In the genomic region with DNA sequence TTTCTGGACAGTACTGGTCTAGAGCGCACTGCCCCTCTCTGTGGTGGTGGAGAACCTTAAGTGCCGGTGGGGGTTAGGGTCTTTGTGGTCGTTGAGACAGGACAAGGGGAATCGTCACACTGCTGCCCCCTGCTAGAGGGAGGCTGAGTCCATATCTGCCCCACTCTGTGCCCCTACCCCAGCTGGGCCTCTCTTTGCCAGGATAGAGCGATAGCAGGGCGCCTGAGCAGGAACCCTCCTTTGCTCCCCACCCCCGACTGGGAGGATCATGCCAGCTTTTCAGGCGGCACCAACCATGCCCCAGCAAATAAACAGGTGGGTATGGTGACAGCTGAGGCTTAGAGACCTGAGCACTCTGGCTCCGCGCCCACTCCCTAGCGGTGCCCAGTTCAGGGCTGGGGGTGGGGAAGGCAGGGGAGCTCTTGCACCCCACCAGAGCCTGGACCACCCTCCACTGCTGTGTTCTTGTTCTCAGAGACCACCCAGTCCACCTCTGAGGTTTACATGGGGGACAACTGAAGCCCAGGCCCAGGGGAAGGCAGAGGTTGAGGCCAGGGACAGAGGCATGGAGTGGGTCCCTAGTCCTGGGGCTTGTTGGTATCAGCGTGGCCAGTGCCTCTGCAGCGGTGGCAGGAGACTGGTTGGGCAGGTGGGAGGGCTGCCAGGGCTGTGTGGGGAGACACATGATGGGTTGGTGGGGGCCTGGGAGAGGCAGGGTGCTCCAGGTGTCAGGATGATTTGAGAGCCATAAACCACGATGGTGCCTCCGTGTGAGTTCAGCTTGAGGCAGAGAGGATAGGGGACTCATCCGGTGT, we compare ENCODE assay signal across 1 cellular context.
TF ChIP-seq lines count a peak whose summit lies in the region.

No MANE protein-coding gene starts in this region.

TF ChIP-seq in GM12878, 131 proteins besides CTCF, POLR2A, EP300 and RAD21:
- TF ChIP-seq SIX5 (IDR thresholded peaks at IDR 0.05; ENCODE audit: low read depth, low read length, severe bottlenecking) (no peak), KAT2A (conservative IDR thresholded peaks at IDR 0.05; ENCODE audit: control insufficient read depth, low read depth, low read length) (no peak), TCF12 (IDR thresholded peaks at IDR 0.05; ENCODE audit: low read depth, low read length) (no peak)
